Comparison of ENCODE assay signal across 7 cellular contexts in the genomic region with DNA sequence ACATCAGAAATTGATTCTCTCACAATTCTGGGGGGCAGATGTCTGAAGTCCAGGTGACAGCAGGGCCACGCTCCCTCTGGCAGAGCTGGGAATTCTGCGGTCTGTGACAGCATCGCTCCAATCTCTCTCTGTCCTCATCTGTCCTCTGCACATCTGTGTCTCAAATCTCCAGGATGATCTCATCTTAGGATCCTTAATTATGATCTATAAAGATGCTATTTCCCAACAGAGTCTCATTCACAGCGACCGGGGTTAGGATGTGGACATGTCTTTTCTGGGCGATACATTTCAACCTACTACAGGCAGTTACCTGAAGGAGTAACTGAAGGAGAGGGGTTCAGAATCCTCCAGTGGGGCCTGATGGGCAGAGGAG. TPM values are rescaled to one million over a fixed set of nuclear protein-coding genes. Genes with fewer than 3 reads are reported as not detected.
A peak's percentile ranks its signal among the peaks of the same experiment; 100 is the strongest.
DNase-seq lines count a peak whose midpoint lies in the region; ATAC-seq and TF ChIP-seq lines count a peak whose summit lies in the region.

No MANE protein-coding gene starts in this region.

- no peaks in the 10 kb centered on the region for H3K36me3 ChIP-seq in GM23248 (ENCODE audit: low read depth)
- H3K36me3 ChIP-seq in left ventricle myocardium inferior: no peaks in the 10 kb centered on the region
- H3K36me3 ChIP-seq in suprapubic skin: no peaks in the 10 kb centered on the region

- H3K27ac Mint-ChIP-seq in T-helper 17 cell: peak overlapping the region; percentile 72

- peak; percentile 83 for DNase-seq in GM23248
- no peak for DNase-seq in T-helper 17 cell
- DNase-seq in left ventricle myocardium inferior: no peak
- DNase-seq in suprapubic skin (ENCODE audit: low spot score in 2 of 2): no peak
- DNase-seq in NCI-H2107 treated with DMSO at 0.1 percent for 48 hours (lab: John Stamatoyannopoulos, UW; ENCODE audit: unreplicated experiment): no peak
- no peak for DNase-seq in NCI-H1930 (lab: John Stamatoyannopoulos, UW)
- no peak for DNase-seq in T-helper 9 cell

- no peaks in the 10 kb centered on the region for H3K27me3 ChIP-seq in GM23248 (replicated peaks; ENCODE audit: insufficient read depth)
- no peaks in the 10 kb centered on the region for H3K27me3 ChIP-seq in left ventricle myocardium inferior (ENCODE audit: low read depth)
- H3K27me3 ChIP-seq in suprapubic skin: no peaks in the 10 kb centered on the region

- peak overlapping the region; percentile 75 for H3K4me2 ChIP-seq in GM23248 (ENCODE audit: unreplicated experiment)

- peaks cover 30% of the 10 kb centered on the region for H3K4me1 Mint-ChIP-seq in T-helper 17 cell

- H3K4me3 Mint-ChIP-seq in T-helper 17 cell: no peak overlapping the region

- H3F3A ChIP-seq in GM23248 (ENCODE audit: insufficient read depth): peaks cover 32% of the 10 kb centered on the region

- peaks cover 2% of the 10 kb centered on the region for H3K36me3 Mint-ChIP-seq in T-helper 17 cell (ENCODE audit: low read depth)

- no peak for ATAC-seq in T-helper 17 cell

- 8% methylated on average over 6 of the region's 6 CpGs for WGBS in GM23248 (ENCODE audit: low coverage in 1 of 2, low lambda C conversion rate in 2 of 2, missing lambda C conversion rate in 2 of 2), 2 experiments
- WGBS in suprapubic skin: 62% methylated on average over 6 of the region's 6 CpGs

- no peaks in the 10 kb centered on the region for H4K20me1 ChIP-seq in GM23248 (ENCODE audit: insufficient read depth)

- H3K79me2 ChIP-seq in GM23248 (ENCODE audit: insufficient read depth): no peaks in the 10 kb centered on the region

- no peaks in the 10 kb centered on the region for H3K27me3 Mint-ChIP-seq in T-helper 17 cell

- no peak for TF ChIP-seq CTCF in left ventricle myocardium inferior (IDR thresholded peaks at IDR 0.05; ENCODE audit: borderline replicate concordance)
- TF ChIP-seq CTCF in suprapubic skin (IDR thresholded peaks at IDR 0.05): no peak

- no peak for TF ChIP-seq EP300 in suprapubic skin (IDR thresholded peaks at IDR 0.05)

- peak overlapping the region; percentile 78 for H2AFZ ChIP-seq in GM23248

- no peaks in the 10 kb centered on the region for H3K9me3 ChIP-seq in GM23248 (ENCODE audit: low read depth)
- no peaks in the 10 kb centered on the region for H3K9me3 ChIP-seq in T-helper 17 cell (ENCODE audit: control insufficient read depth, low read length, poor library complexity, severe bottlenecking)
- H3K9me3 ChIP-seq in left ventricle myocardium inferior (replicated peaks): no peaks in the 10 kb centered on the region
- H3K9me3 ChIP-seq in suprapubic skin: no peaks in the 10 kb centered on the region

- no peak for TF ChIP-seq POLR2A in suprapubic skin (IDR thresholded peaks at IDR 0.05)

- peak overlapping the region; percentile 65 for H3K9ac ChIP-seq in GM23248

- no peaks in the 10 kb centered on the region for H3K9me2 ChIP-seq in GM23248 (ENCODE audit: insufficient read depth)

- H3K27ac ChIP-seq in GM23248: peak overlapping the region; percentile 74
- H3K27ac ChIP-seq in left ventricle myocardium inferior (replicated peaks): peak overlapping the region; percentile 86
- H3K27ac ChIP-seq in suprapubic skin: peak overlapping the region; percentile 84

- in situ Hi-C loops in GM23248 (cut with MboI): no loop called here

- H3K4me3 ChIP-seq in GM23248: peak overlapping the region; percentile 57
- peak overlapping the region; percentile 51 for H3K4me3 ChIP-seq in left ventricle myocardium inferior
- peak overlapping the region; percentile 33 for H3K4me3 ChIP-seq in suprapubic skin

- intact Hi-C loops in left ventricle myocardium inferior (cut with micrococcal nuclease): no loop called here

- H3K4me1 ChIP-seq in GM23248 (ENCODE audit: insufficient read depth): peaks cover 28% of the 10 kb centered on the region
- H3K4me1 ChIP-seq in left ventricle myocardium inferior: peaks cover 56% of the 10 kb centered on the region
- peaks cover 33% of the 10 kb centered on the region for H3K4me1 ChIP-seq in suprapubic skin

RNA-seq across cellular contexts. Expression of gene ANKRD33B, which starts 31.4 kb away (rescaled TPM):
- total RNA-seq in GM23248 (2014; rRNA removed; shearing (Covaris generic)): 1.5 and 2.4 TPM in 2 replicates
- 0.57 and 0.71 TPM in 2 replicates for polyA plus RNA-seq in GM23248 (2016; fragmentation: Nextera tagmentation; extraction: Ambion mirVana)
- 10 to 100 TPM in 1 of 2 donors, 1 to 10 TPM in 1; 5.3 to 13.9 TPM for total RNA-seq in T-helper 17 cell
- total RNA-seq in left ventricle myocardium inferior: 15.2 TPM
- total RNA-seq in suprapubic skin: 10 to 100 TPM; 16.7 to 27.0 (median 24.8) TPM
